ENCODE assay signal across 26 cellular contexts in the genomic region with DNA sequence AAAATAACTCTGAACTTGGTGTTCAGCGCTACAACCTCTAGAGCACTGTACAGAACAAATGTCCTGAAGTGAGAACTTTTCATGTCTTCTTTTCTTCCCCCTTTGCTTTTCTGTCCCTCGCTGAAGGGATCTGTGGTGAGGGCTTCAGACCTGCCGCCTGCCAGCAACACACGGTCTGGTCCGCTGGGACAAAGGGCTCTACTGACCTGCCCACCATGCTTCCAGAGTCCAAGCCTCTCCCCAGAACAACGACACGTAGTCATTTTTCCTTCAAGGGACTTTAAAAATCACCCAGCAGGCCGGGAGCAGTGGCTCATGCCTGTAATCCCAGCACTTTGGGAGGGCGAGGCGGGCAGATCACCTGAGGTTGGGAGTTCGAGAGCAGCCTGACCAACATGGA.
DNase-seq lines count a peak whose midpoint lies in the region; ATAC-seq and TF ChIP-seq lines count a peak whose summit lies in the region.
"Had no signal": no experiment of that assay in that cellular context is flagged by ENCODE, and none has a peak within 500 bp of the region (broad histone marks: within the 10 kb centered on the region; RNA-seq: fewer than 3 reads in every experiment).

No MANE protein-coding gene starts in this region.

- H3K4me1 ChIP-seq in GM23248 (ENCODE audit: insufficient read depth) (peaks cover 30% of the 10 kb centered on the region), trophoblast cell (ENCODE audit: control insufficient read depth in 1 of 2, insufficient read depth in 2 of 2, low read length in 2 of 2) (peaks cover 2 to 12% of the 10 kb centered on the region in 2 experiments), BE2C (peaks cover 5% of the 10 kb centered on the region)
- H3K4me1 ChIP-seq: HAP-1, parathyroid adenoma, SJCRH30 had no signal

- H4K8ac ChIP-seq in trophoblast cell (ENCODE audit: low read depth, low read length): peak overlapping the region; percentile 73

- H2AFZ ChIP-seq in GM23248 (no peak overlapping the region), trophoblast cell (ENCODE audit: insufficient read depth, low read length, poor library complexity) (peak overlapping the region; percentile 3)
- H2AFZ ChIP-seq: parathyroid adenoma had no signal

- no peak overlapping the region for H2AK5ac ChIP-seq in trophoblast cell (ENCODE audit: low read length)

- POLR2A ChIA-PET in WTC11 (lab: Charles Lee): no interaction called here

- H3K27ac ChIP-seq in GM23248: peak overlapping the region; percentile 60
- H3K27ac ChIP-seq in trophoblast cell (ENCODE audit: low read depth, low read length): peak overlapping the region; percentile 97
- H3K27ac ChIP-seq: parathyroid adenoma, SJCRH30 had no signal

- peak overlapping the region; percentile 63 for H3K18ac ChIP-seq in trophoblast cell (ENCODE audit: low read length)

- H3K79me1 ChIP-seq in trophoblast cell (ENCODE audit: low read length): peaks cover 24% of the 10 kb centered on the region

- H3F3A ChIP-seq in GM23248 (ENCODE audit: insufficient read depth): 0 out of 2 replicates have a peak, but pooled peaks cover 5% of the 10 kb centered on the region

- H4K12ac ChIP-seq in trophoblast cell (ENCODE audit: low read depth, low read length): peak overlapping the region; percentile 34

- H3K4me3 ChIP-seq in GM23248 (0 out of 2 replicates have a peak overlapping the region, but pooled peaks have one; percentile 40), fibroblast of the aortic adventitia (ENCODE audit: low read depth, low read length) (peak overlapping the region; percentile 1), trophoblast cell (ENCODE audit: low read depth, low read length) (no peak overlapping the region), BE2C (ENCODE audit: low read depth, low read length) (no peak overlapping the region)
- H3K4me3 ChIP-seq: GM12878, HAP-1, SJCRH30 had no signal

- in situ Hi-C loops in GM23248 (cut with MboI): no loop called here

- no peak overlapping the region for H3K4me3 Mint-ChIP-seq in WTC11
- H3K4me3 Mint-ChIP-seq: activated CD8-positive, alpha-beta T cell treated with anti-CD3 and anti-CD28 coated beads, Interleukin-2, amount 10 ng/mL, durations not matched to agents 7 days and 5 days; activated naive CD4-positive, alpha-beta T cell treated with anti-CD3 and anti-CD28 coated beads, Interleukin-2, amount 10 ng/mL, durations not matched to agents 7 days and 5 days; activated T-cell treated with anti-CD3 and anti-CD28 coated beads, Interleukin-2, amount 50 U/mL, for 24 hours; CD4-positive, CD25-positive, alpha-beta regulatory T cell; IgD-negative memory B cell; stimulated activated effector memory CD8-positive, alpha-beta T cell treated with anti-CD3 and anti-CD28 coated beads, Interleukin-12 subunit alpha, Interleukin-12 subunit beta, amount 100 ng/mL, for 72 hours had no signal

- peak overlapping the region; percentile 96 for H2BK120ac ChIP-seq in trophoblast cell (ENCODE audit: insufficient read depth, low read length, poor library complexity)

- H3K9me3 ChIP-seq in GM23248 (ENCODE audit: low read depth): no peaks in the 10 kb centered on the region
- no peaks in the 10 kb centered on the region for H3K9me3 ChIP-seq in trophoblast cell (ENCODE audit: insufficient read depth, low read depth, low read length)
- H3K9me3 ChIP-seq in BE2C: no peaks in the 10 kb centered on the region
- H3K9me3 ChIP-seq: HAP-1, SJCRH30 had no signal

- peak overlapping the region; percentile 78 for H3K14ac ChIP-seq in trophoblast cell (ENCODE audit: low read length)

- H3K9me3 Mint-ChIP-seq in WTC11: no peaks in the 10 kb centered on the region
- H3K9me3 Mint-ChIP-seq: activated naive CD4-positive, alpha-beta T cell treated with anti-CD3 and anti-CD28 coated beads, Interleukin-2, amount 10 ng/mL, durations not matched to agents 7 days and 5 days; activated T-cell treated with anti-CD3 and anti-CD28 coated beads, Interleukin-2, amount 50 U/mL, for 24 hours; CD4-positive, CD25-positive, alpha-beta regulatory T cell; IgD-negative memory B cell; stimulated activated effector memory CD8-positive, alpha-beta T cell treated with anti-CD3 and anti-CD28 coated beads, Interleukin-12 subunit alpha, Interleukin-12 subunit beta, amount 100 ng/mL, for 72 hours had no signal

- DNase-seq in GM23248 (no peak), WTC11 (ENCODE audit: low spot score) (no peak), fibroblast of the aortic adventitia (ENCODE audit: low read depth) (no peak), trophoblast cell (peak in 1 of 2 donors; percentile 55), NCI-H1694 (lab: John Stamatoyannopoulos, UW) (no peak), BE2C (no peak), GM10266 (ENCODE audit: extremely low spot score) (no peak)
- DNase-seq: activated CD4-positive, CD25-positive, alpha-beta regulatory T cell; activated CD8-positive, alpha-beta T cell treated with anti-CD3 and anti-CD28 coated beads, Interleukin-2, amount 10 ng/mL, durations not matched to agents 7 days and 5 days; activated naive CD4-positive, alpha-beta T cell treated with anti-CD3 and anti-CD28 coated beads, Interleukin-2, amount 10 ng/mL, durations not matched to agents 7 days and 5 days; activated T-cell treated with anti-CD3 and anti-CD28 coated beads, Interleukin-2, amount 50 U/mL, for 24 hours; CD4-positive, CD25-positive, alpha-beta regulatory T cell; dermis blood vessel endothelial cell; GF-D8; left colon; NCI-H1694 treated with DMSO at 0.1 percent for 48 hours; NCI-H82; PC-3; SJCRH30; stimulated activated CD4-positive, alpha-beta T cell treated with anti-CD3 and anti-CD28 coated beads, Interleukin-15, amount 100 ng/mL, for 24 hours had no signal

- no peaks in the 10 kb centered on the region for H4K20me1 ChIP-seq in GM23248 (ENCODE audit: insufficient read depth)

- no peaks in the 10 kb centered on the region for H3K27me3 Mint-ChIP-seq in WTC11 (ENCODE audit: low read depth)
- H3K27me3 Mint-ChIP-seq: IgD-negative memory B cell had no signal

- H3K4me1 Mint-ChIP-seq in WTC11: peaks cover 10% of the 10 kb centered on the region
- H3K4me1 Mint-ChIP-seq: activated naive CD4-positive, alpha-beta T cell treated with anti-CD3 and anti-CD28 coated beads, Interleukin-2, amount 10 ng/mL, durations not matched to agents 7 days and 5 days; CD4-positive, CD25-positive, alpha-beta regulatory T cell; IgD-negative memory B cell; stimulated activated effector memory CD8-positive, alpha-beta T cell treated with anti-CD3 and anti-CD28 coated beads, Interleukin-12 subunit alpha, Interleukin-12 subunit beta, amount 100 ng/mL, for 72 hours had no signal

- no peak overlapping the region for H3K27ac Mint-ChIP-seq in WTC11
- H3K27ac Mint-ChIP-seq: activated CD8-positive, alpha-beta T cell treated with anti-CD3 and anti-CD28 coated beads, Interleukin-2, amount 10 ng/mL, durations not matched to agents 7 days and 5 days; activated naive CD4-positive, alpha-beta T cell treated with anti-CD3 and anti-CD28 coated beads, Interleukin-2, amount 10 ng/mL, durations not matched to agents 7 days and 5 days; activated T-cell treated with anti-CD3 and anti-CD28 coated beads, Interleukin-2, amount 50 U/mL, for 24 hours; CD4-positive, CD25-positive, alpha-beta regulatory T cell; IgD-negative memory B cell; stimulated activated effector memory CD8-positive, alpha-beta T cell treated with anti-CD3 and anti-CD28 coated beads, Interleukin-12 subunit alpha, Interleukin-12 subunit beta, amount 100 ng/mL, for 72 hours had no signal

- H4K91ac ChIP-seq in trophoblast cell (ENCODE audit: low read depth, low read length): peak overlapping the region; percentile 89

- no peak overlapping the region for H3K23ac ChIP-seq in trophoblast cell (ENCODE audit: low read length)

- peak; percentile 30; the same call in 1 of the 2 replicates for ATAC-seq in WTC11
- ATAC-seq in HG02798 (IDR thresholded peaks at IDR 0.05; ENCODE audit: poor library complexity, unreplicated experiment): no peak
- ATAC-seq: activated CD8-positive, alpha-beta T cell treated with anti-CD3 and anti-CD28 coated beads, Interleukin-2, amount 10 ng/mL, durations not matched to agents 7 days and 5 days; GM12878; left colon; PC-3; stimulated activated effector memory CD8-positive, alpha-beta T cell treated with anti-CD3 and anti-CD28 coated beads, Interleukin-12 subunit alpha, Interleukin-12 subunit beta, amount 100 ng/mL, for 72 hours had no signal

- 92 to 94% methylated on average over 11 of the region's 11 CpGs for WGBS in GM23248 (ENCODE audit: low coverage in 1 of 2, low lambda C conversion rate in 2 of 2, missing lambda C conversion rate in 2 of 2), 2 experiments
- WGBS in trophoblast cell (ENCODE audit: extremely low coverage, insufficient coverage, insufficient read length): no CpG with 5 or more reads among the region's 11 CpGs

- H3K4ac ChIP-seq in trophoblast cell (ENCODE audit: low read depth, low read length): peak overlapping the region; percentile 60

- H3K27me3 ChIP-seq in GM23248 (replicated peaks; ENCODE audit: insufficient read depth): no peaks in the 10 kb centered on the region
- H3K27me3 ChIP-seq in trophoblast cell (ENCODE audit: insufficient read depth, low read length): no peaks in the 10 kb centered on the region
- H3K27me3 ChIP-seq in BE2C: no peaks in the 10 kb centered on the region
- H3K27me3 ChIP-seq: SJCRH30 had no signal

- no peak for TF ChIP-seq CTCF in WTC11 (IDR thresholded peaks at IDR 0.05)
- no peak for TF ChIP-seq CTCF in fibroblast of the aortic adventitia (IDR thresholded peaks at IDR 0.05; ENCODE audit: insufficient read depth, low read length)
- no peak for TF ChIP-seq CTCF in BE2C (IDR thresholded peaks at IDR 0.05; ENCODE audit: low read depth, low read length)
- no peak for TF ChIP-seq CTCF in GM10266 (IDR thresholded peaks at IDR 0.05; ENCODE audit: control insufficient read depth, insufficient read depth, low read depth, missing control alignments)

- H2BK5ac ChIP-seq in trophoblast cell (ENCODE audit: low read depth, low read length, poor library complexity): peak overlapping the region; percentile 94

- H3K36me3 ChIP-seq in GM23248 (ENCODE audit: low read depth) (no peaks in the 10 kb centered on the region), trophoblast cell (ENCODE audit: control insufficient read depth in 1 of 2, insufficient read depth in 2 of 2, low read length in 2 of 2) (no peaks in the 10 kb centered on the region), BE2C (no peaks in the 10 kb centered on the region)
- H3K36me3 ChIP-seq: HAP-1, SJCRH30 had no signal

- no peaks in the 10 kb centered on the region for H3K36me3 Mint-ChIP-seq in WTC11
- H3K36me3 Mint-ChIP-seq: activated naive CD4-positive, alpha-beta T cell treated with anti-CD3 and anti-CD28 coated beads, Interleukin-2, amount 10 ng/mL, durations not matched to agents 7 days and 5 days; CD4-positive, CD25-positive, alpha-beta regulatory T cell; stimulated activated effector memory CD8-positive, alpha-beta T cell treated with anti-CD3 and anti-CD28 coated beads, Interleukin-12 subunit alpha, Interleukin-12 subunit beta, amount 100 ng/mL, for 72 hours had no signal

- H2BK12ac ChIP-seq in trophoblast cell (ENCODE audit: low read length): peak overlapping the region; percentile 25

- H3K79me2 ChIP-seq in GM23248 (ENCODE audit: insufficient read depth) (no peaks in the 10 kb centered on the region), trophoblast cell (ENCODE audit: control insufficient read depth, insufficient read depth, low read length, poor library complexity) (peaks cover 2% of the 10 kb centered on the region)
- H3K79me2 ChIP-seq: parathyroid adenoma had no signal

- peak overlapping the region; percentile 47 for H3K4me2 ChIP-seq in GM23248 (ENCODE audit: unreplicated experiment)
- H3K4me2 ChIP-seq in trophoblast cell (ENCODE audit: low read length): peak overlapping the region; percentile 35

- H3K9ac ChIP-seq in GM23248 (peak overlapping the region; percentile 4; the same call in 1 of the 2 replicates), trophoblast cell (ENCODE audit: low read length) (peak overlapping the region; percentile 77)
- H3K9ac ChIP-seq: parathyroid adenoma had no signal

- H3K9me2 ChIP-seq in GM23248 (ENCODE audit: insufficient read depth): no peaks in the 10 kb centered on the region

- CTCF ChIA-PET in WTC11 (lab: Charles Lee): no interaction called here

Comparison
In these comparisons a context has a peak if more than half of its experiments do, and no peak if none do; other contexts are left out.
1. H3K4me3 ChIP-seq: peak in GM23248 (single experiment) and fibroblast of the aortic adventitia (single experiment); none in trophoblast cell (single experiment) and BE2C (single experiment).